In the genomic region with DNA sequence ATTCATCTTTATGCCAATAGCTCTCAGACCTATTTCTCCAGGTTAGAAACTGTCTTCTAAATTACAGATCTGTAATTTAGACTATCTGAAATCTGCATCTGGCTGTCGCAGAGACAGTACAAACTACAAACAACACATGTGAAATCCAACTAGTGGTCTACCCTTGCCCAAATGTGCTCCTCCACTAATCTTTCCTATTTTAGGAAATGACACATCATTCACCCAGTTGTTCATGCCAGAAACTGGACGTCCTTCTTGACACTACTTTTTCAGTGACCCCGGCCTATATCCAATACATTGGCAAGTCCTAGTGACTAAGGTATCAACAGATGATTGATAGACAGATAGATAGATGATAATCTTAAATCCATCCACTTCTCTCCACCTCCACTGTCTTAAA, we compare ENCODE assay signal across 32 cellular contexts. TPM values are rescaled to one million over a fixed set of nuclear protein-coding genes. Genes with fewer than 3 reads are reported as not detected.
DNase-seq lines count a peak whose midpoint lies in the region; ATAC-seq and TF ChIP-seq lines count a peak whose summit lies in the region.
"Had no signal": no experiment of that assay in that cellular context is flagged by ENCODE, and none has a peak within 500 bp of the region (broad histone marks: within the 10 kb centered on the region; RNA-seq: fewer than 3 reads in every experiment).

No MANE protein-coding gene starts in this region.

- TF ChIP-seq CTCF in Loucy (conservative IDR thresholded peaks at IDR 0.05; ENCODE audit: low read length): no peak
- TF ChIP-seq CTCF in gastrocnemius medialis (IDR thresholded peaks at IDR 0.05 in 4 of 5, conservative IDR thresholded peaks at IDR 0.05 in 1 of 5): no peak
- no peak for TF ChIP-seq CTCF in prostate gland (IDR thresholded peaks at IDR 0.05)

- ATAC-seq in gastrocnemius medialis: peak in 1 of 2 donors; percentile 22
- ATAC-seq in naive thymus-derived CD8-positive, alpha-beta T cell: no peak
- ATAC-seq: activated CD8-positive, alpha-beta T cell treated with anti-CD3 and anti-CD28 coated beads for 36 hours; body of pancreas; CD8-positive, alpha-beta T cell; stimulated activated naive CD8-positive, alpha-beta T cell treated with anti-CD3 and anti-CD28 coated beads, Interleukin-15, amount 100 ng/mL, for 72 hours had no signal

- TF ChIP-seq POLR2A in gastrocnemius medialis (IDR thresholded peaks at IDR 0.05) (no peak), prostate gland (IDR thresholded peaks at IDR 0.05) (no peak)

- H3K4me3 Mint-ChIP-seq in T-helper 1 cell treated with Interleukin-12 subunit alpha and Interleukin-12 subunit beta and Interleukin-4 antibody, amounts not matched to agents 30 μg/mL and 1 μg/mL, for 36 hours: peak overlapping the region; percentile 36
- H3K4me3 Mint-ChIP-seq in immature natural killer cell: peak overlapping the region in 3 of 5 donors; percentile 22 to 36 (median 31)
- H3K4me3 Mint-ChIP-seq in naive thymus-derived CD8-positive, alpha-beta T cell: peak overlapping the region in 2 of 10 donors; percentile 11 to 47
- H3K4me3 Mint-ChIP-seq: activated B cell treated with CpG ODN at 0.5 μM for 24 hours; activated CD8-positive, alpha-beta T cell treated with anti-CD3 and anti-CD28 coated beads for 36 hours; CD8-positive, alpha-beta T cell; H9; stimulated activated naive CD8-positive, alpha-beta T cell treated with anti-CD3 and anti-CD28 coated beads, Interleukin-15, amount 100 ng/mL, for 72 hours had no signal

- H2AFZ ChIP-seq in Loucy (ENCODE audit: low read length): no peak overlapping the region

- H3K9ac ChIP-seq in Loucy (ENCODE audit: low read depth, low read length, poor library complexity, severe bottlenecking): no peak overlapping the region
- H3K9ac ChIP-seq: SK-N-SH had no signal

- no peaks in the 10 kb centered on the region for H3K27me3 Mint-ChIP-seq in T-helper 1 cell treated with Interleukin-12 subunit alpha and Interleukin-12 subunit beta and Interleukin-4 antibody, amounts not matched to agents 30 μg/mL and 1 μg/mL, for 36 hours (ENCODE audit: low read depth)
- H3K27me3 Mint-ChIP-seq in immature natural killer cell (ENCODE audit: low read depth in 3 of 3): peaks cover 5 to 14% (median 6%) of the 10 kb centered on the region in 3 donors
- no peaks in the 10 kb centered on the region for H3K27me3 Mint-ChIP-seq in naive thymus-derived CD8-positive, alpha-beta T cell
- H3K27me3 Mint-ChIP-seq: activated B cell treated with CpG ODN at 0.5 μM for 24 hours; activated CD8-positive, alpha-beta T cell treated with anti-CD3 and anti-CD28 coated beads for 36 hours; stimulated activated naive CD8-positive, alpha-beta T cell treated with anti-CD3 and anti-CD28 coated beads, Interleukin-15, amount 100 ng/mL, for 72 hours had no signal

- no peak overlapping the region for H3K27ac Mint-ChIP-seq in T-helper 1 cell treated with Interleukin-12 subunit alpha and Interleukin-12 subunit beta and Interleukin-4 antibody, amounts not matched to agents 30 μg/mL and 1 μg/mL, for 36 hours
- H3K27ac Mint-ChIP-seq in immature natural killer cell: peak overlapping the region in 2 of 6 donors; percentile 23 to 54
- peak overlapping the region in 5 of 10 donors; percentile 0 to 53 (median 33) for H3K27ac Mint-ChIP-seq in naive thymus-derived CD8-positive, alpha-beta T cell
- H3K27ac Mint-ChIP-seq: activated B cell treated with CpG ODN at 0.5 μM for 24 hours; activated CD8-positive, alpha-beta T cell treated with anti-CD3 and anti-CD28 coated beads for 36 hours; CD8-positive, alpha-beta T cell; H9; stimulated activated naive CD8-positive, alpha-beta T cell treated with anti-CD3 and anti-CD28 coated beads, Interleukin-15, amount 100 ng/mL, for 72 hours had no signal

- POLR2A ChIA-PET in naive thymus-derived CD8-positive, alpha-beta T cell (lab: Charles Lee): no interaction called here

- 77% methylated on average over 3 of the region's 3 CpGs for WGBS in prostate gland

- no peaks in the 10 kb centered on the region for H3K36me3 ChIP-seq in Loucy (ENCODE audit: insufficient read depth, low read length)
- peaks cover 0 to 7% of the 10 kb centered on the region in 2 donors for H3K36me3 ChIP-seq in gastrocnemius medialis
- H3K36me3 ChIP-seq in prostate gland: no peaks in the 10 kb centered on the region

- H3F3A ChIP-seq in Loucy (ENCODE audit: low read depth): peaks cover 15% of the 10 kb centered on the region

- peak overlapping the region; percentile 83 for H3K4me2 ChIP-seq in Loucy (ENCODE audit: low read depth, low read length, poor library complexity, severe bottlenecking)
- H3K4me2 ChIP-seq: SK-N-SH had no signal

- H4K20me1 ChIP-seq in Loucy (ENCODE audit: insufficient read depth, low read length, poor library complexity, severe bottlenecking): peaks cover 8% of the 10 kb centered on the region

- H3K27me3 ChIP-seq in Loucy (ENCODE audit: insufficient read depth, low read length, poor library complexity, severe bottlenecking) (no peaks in the 10 kb centered on the region), gastrocnemius medialis (no peaks in the 10 kb centered on the region), prostate gland (replicated peaks; ENCODE audit: insufficient read depth) (no peaks in the 10 kb centered on the region)
- H3K27me3 ChIP-seq: adrenal gland, body of pancreas, esophagus squamous epithelium, vagina had no signal

- H3K4me1 ChIP-seq in Loucy (ENCODE audit: insufficient read depth, low read length, poor library complexity, severe bottlenecking): peaks cover 72% of the 10 kb centered on the region
- peaks cover 10 to 24% of the 10 kb centered on the region in 2 donors for H3K4me1 ChIP-seq in gastrocnemius medialis
- no peaks in the 10 kb centered on the region for H3K4me1 ChIP-seq in prostate gland (replicated peaks)

- DNase-seq in T-helper 1 cell: no peak
- no peak for DNase-seq in immature natural killer cell
- no peak for DNase-seq in gastrocnemius medialis
- no peak for DNase-seq in NCI-H774 (lab: John Stamatoyannopoulos, UW)
- DNase-seq in naive thymus-derived CD8-positive, alpha-beta T cell: no peak
- no peak for DNase-seq in prostate gland (ENCODE audit: low spot score)
- DNase-seq: activated B cell treated with CpG ODN at 0.5 μM for 24 hours; activated effector memory CD4-positive, alpha-beta T cell treated with anti-CD3 and anti-CD28 coated beads, Interleukin-2, amount 50 U/mL, for 16 hours; adrenal gland; body of pancreas; CD8-positive, alpha-beta T cell; cerebellar nuclear complex; DMS153; esophagus squamous epithelium; foreskin melanocyte; H9; NCI-H1417 treated with DMSO at 0.1 percent for 48 hours; NCI-H2081 treated with DMSO at 0.1 percent for 48 hours; NCI-H345; NCI-H748 treated with DMSO at 0.1 percent for 48 hours; nucleus accumbens; OCI-M1; SK-N-SH; stimulated activated naive CD8-positive, alpha-beta T cell treated with anti-CD3 and anti-CD28 coated beads, Interleukin-15, amount 100 ng/mL, for 72 hours; T1000 had no signal

- intact Hi-C loops in gastrocnemius medialis (cut with DNase I; ENCODE audit: low total_unique reads): no loop called here
- intact Hi-C loops in prostate gland (cut with DNase I): no loop called here

- H3K9me2 ChIP-seq in Loucy (replicated peaks; ENCODE audit: low read depth, low read length): no peaks in the 10 kb centered on the region
- H3K9me2 ChIP-seq: SK-N-SH had no signal

- peak overlapping the region; percentile 33 to 96 (median 64) for H3K27ac ChIP-seq in gastrocnemius medialis
- H3K27ac ChIP-seq in prostate gland: no peak overlapping the region
- H3K27ac ChIP-seq: adrenal gland, body of pancreas, esophagus squamous epithelium, skin epidermis, vagina had no signal

- H3K9me3 ChIP-seq in Loucy (ENCODE audit: insufficient read depth, low read depth, low read length) (no peaks in the 10 kb centered on the region), gastrocnemius medialis (no peaks in the 10 kb centered on the region), prostate gland (no peaks in the 10 kb centered on the region)
- H3K9me3 ChIP-seq: adrenal gland, body of pancreas, esophagus squamous epithelium, SK-N-SH, vagina had no signal

- H3K4me1 Mint-ChIP-seq in T-helper 1 cell treated with Interleukin-12 subunit alpha and Interleukin-12 subunit beta and Interleukin-4 antibody, amounts not matched to agents 30 μg/mL and 1 μg/mL, for 36 hours (ENCODE audit: low read depth): peaks cover 28% of the 10 kb centered on the region
- peaks cover 40 to 61% of the 10 kb centered on the region in 2 donors for H3K4me1 Mint-ChIP-seq in immature natural killer cell
- peaks cover 15 to 36% (median 32%) of the 10 kb centered on the region in 4 donors for H3K4me1 Mint-ChIP-seq in naive thymus-derived CD8-positive, alpha-beta T cell

- no peaks in the 10 kb centered on the region for H3K9me3 Mint-ChIP-seq in T-helper 1 cell treated with Interleukin-12 subunit alpha and Interleukin-12 subunit beta and Interleukin-4 antibody, amounts not matched to agents 30 μg/mL and 1 μg/mL, for 36 hours
- no peaks in the 10 kb centered on the region for H3K9me3 Mint-ChIP-seq in immature natural killer cell
- no peaks in the 10 kb centered on the region for H3K9me3 Mint-ChIP-seq in naive thymus-derived CD8-positive, alpha-beta T cell
- H3K9me3 Mint-ChIP-seq: activated B cell treated with CpG ODN at 0.5 μM for 24 hours; activated CD8-positive, alpha-beta T cell treated with anti-CD3 and anti-CD28 coated beads for 36 hours; CD8-positive, alpha-beta T cell; H9; stimulated activated naive CD8-positive, alpha-beta T cell treated with anti-CD3 and anti-CD28 coated beads, Interleukin-15, amount 100 ng/mL, for 72 hours had no signal

- H3K36me3 Mint-ChIP-seq in T-helper 1 cell treated with Interleukin-12 subunit alpha and Interleukin-12 subunit beta and Interleukin-4 antibody, amounts not matched to agents 30 μg/mL and 1 μg/mL, for 36 hours (ENCODE audit: low read depth): peaks cover 3% of the 10 kb centered on the region
- H3K36me3 Mint-ChIP-seq in immature natural killer cell: peaks cover 0 to 3% (median 0%) of the 10 kb centered on the region in 3 donors
- peaks cover 0 to 7% (median 0%) of the 10 kb centered on the region in 3 donors for H3K36me3 Mint-ChIP-seq in naive thymus-derived CD8-positive, alpha-beta T cell

- H3K4me3 ChIP-seq in Loucy (ENCODE audit: low read length, poor library complexity, severe bottlenecking) (no peak overlapping the region), gastrocnemius medialis (no peak overlapping the region), prostate gland (no peak overlapping the region)
- H3K4me3 ChIP-seq: adrenal gland, body of pancreas, esophagus squamous epithelium, lung, skin epidermis, vagina had no signal

- in situ Hi-C loops in gastrocnemius medialis (cut with MboI; ENCODE audit: low sequenced_read_pairs in 4 of 4): loop anchor here in 3 of 4 donors (25.0 kb wide), 3 partner anchors 211 to 986 kb away; a partner anchor contains a TSS

- peaks cover 28% of the 10 kb centered on the region for H3K79me2 ChIP-seq in Loucy (ENCODE audit: insufficient read depth, low read length)

RNA-seq across cellular contexts. Expression of a gene that starts 2.8 kb away (rescaled TPM):
- 10 to 100 TPM; 32.6 to 68.0 (median 43.2) TPM for polyA plus RNA-seq in immature natural killer cell
- total RNA-seq in gastrocnemius medialis (10 to 100 TPM; 18.3 to 22.2 (median 20.4) TPM), prostate gland (10 to 100 TPM; 23.6 to 28.3 TPM)
- total RNA-seq in naive thymus-derived CD8-positive, alpha-beta T cell: 10 to 100 TPM; 58.2 to 66.4 TPM
- 10 to 100 TPM; 53.2 to 66.8 (median 53.7) TPM for polyA plus RNA-seq in naive thymus-derived CD8-positive, alpha-beta T cell

RNA-seq across cellular contexts. Expression of a gene that starts 54.7 kb away (rescaled TPM):
- polyA plus RNA-seq in immature natural killer cell: under 1 TPM in 1 of 3 donors, not detected in 2; 0.41 TPM
- total RNA-seq in gastrocnemius medialis (1 to 10 TPM; 1.6 to 7.6 (median 3.6) TPM), prostate gland (10 to 100 TPM; 14.7 to 43.6 TPM)
- not detected for total RNA-seq in naive thymus-derived CD8-positive, alpha-beta T cell
- not detected for polyA plus RNA-seq in naive thymus-derived CD8-positive, alpha-beta T cell
- total RNA-seq: A172; activated B cell treated with CpG ODN at 0.5 μM for 24 hours; activated CD8-positive, alpha-beta T cell treated with anti-CD3 and anti-CD28 coated beads for 36 hours; CD8-positive, alpha-beta T cell had no signal

Comparison
In these comparisons a context has a peak if more than half of its experiments do, and no peak if none do; other contexts are left out.
1. H3K27ac ChIP-seq: peak in gastrocnemius medialis (4 of 4); none in prostate gland (0 of 2).